17 cellular contexts compared by ENCODE assay signal in genomic region chr13:50744261-50744660, GRCh38.
DNase-seq lines count a peak whose midpoint lies in the region; ATAC-seq, FAIRE-seq and TF ChIP-seq lines count a peak whose summit lies in the region.
"Had no signal": no experiment of that assay in that cellular context is flagged by ENCODE, and none has a peak within 500 bp of the region (broad histone marks: within the 10 kb centered on the region; RNA-seq: fewer than 3 reads in every experiment).

No MANE protein-coding gene starts in this region.

- no peak for DNase-seq in kidney
- DNase-seq in memory B cell (ENCODE audit: low spot score in 2 of 2) = no peak
- no peak for DNase-seq in stimulated activated naive B cell treated with anti-CD40 and anti-IgM and Interleukin-4, amounts not matched to agents 10 μg/mL and 1 μg/mL and 100 μg/mL, for 72 hours
- DNase-seq in D721Med (ENCODE audit: insufficient read length, low spot score) = no peak
- DNase-seq in Right ventricle myocardium superior = no peak
- DNase-seq: C1 segment of cervical spinal cord; Calu3; CD4-positive, alpha-beta memory T cell; COR-L47; DMS153; DND-41; H9 had no signal

- no peak overlapping the region for H3K9ac ChIP-seq in kidney (ENCODE audit: low read length in 2 of 2)

- H3K4me3 Mint-ChIP-seq in memory B cell = no peak overlapping the region
- H3K4me3 Mint-ChIP-seq in stimulated activated naive B cell treated with anti-CD40 and anti-IgM and Interleukin-4, amounts not matched to agents 10 μg/mL and 1 μg/mL and 100 μg/mL, for 72 hours = no peak overlapping the region
- H3K4me3 Mint-ChIP-seq: CD4-positive, alpha-beta memory T cell; GM23338; H9 had no signal

- no peaks in the 10 kb centered on the region for H3K36me3 ChIP-seq in kidney (ENCODE audit: control insufficient read depth in 1 of 2, insufficient read depth in 2 of 2, low read length in 2 of 2)

- no peaks in the 10 kb centered on the region for H3K4me1 ChIP-seq in kidney (ENCODE audit: control insufficient read depth in 1 of 2, insufficient read depth in 1 of 2, low read depth in 1 of 2, low read length in 2 of 2)

- H3K27ac ChIP-seq in kidney (ENCODE audit: low read depth in 2 of 2, low read length in 2 of 2) = no peak overlapping the region

- no peaks in the 10 kb centered on the region for H3K9me3 ChIP-seq in kidney (ENCODE audit: control insufficient read depth in 1 of 2, low read length in 2 of 2)

- FAIRE-seq in kidney (lab: Jason Lieb, UNC) (peak; percentile 13), D721Med (lab: Jason Lieb, UNC) (no peak)
- FAIRE-seq: G401.6, GM12892 had no signal

- H3K27ac Mint-ChIP-seq in memory B cell = peak overlapping the region; percentile 3
- H3K27ac Mint-ChIP-seq in stimulated activated naive B cell treated with anti-CD40 and anti-IgM and Interleukin-4, amounts not matched to agents 10 μg/mL and 1 μg/mL and 100 μg/mL, for 72 hours = peak overlapping the region; percentile 28
- H3K27ac Mint-ChIP-seq: CD4-positive, alpha-beta memory T cell; GM23338; H9 had no signal

- ATAC-seq in memory B cell (ENCODE audit: low read depth) (no peak), Right ventricle myocardium superior (ENCODE audit: poor library complexity) (no peak), HG03175 (IDR thresholded peaks at IDR 0.05; ENCODE audit: unreplicated experiment) (no peak)
- ATAC-seq in stimulated activated naive B cell treated with anti-CD40 and anti-IgM and Interleukin-4, amounts not matched to agents 10 μg/mL and 1 μg/mL and 100 μg/mL, for 72 hours (replicated peaks) = no peak
- ATAC-seq: GM23338, HCT116 had no signal

- intact Hi-C loops in kidney (cut with DNase I) (no loop called here), Right ventricle myocardium superior (cut with DNase I) (no loop called here)

- peaks cover 10% of the 10 kb centered on the region for H3K4me1 Mint-ChIP-seq in memory B cell
- H3K4me1 Mint-ChIP-seq in stimulated activated naive B cell treated with anti-CD40 and anti-IgM and Interleukin-4, amounts not matched to agents 10 μg/mL and 1 μg/mL and 100 μg/mL, for 72 hours = peaks cover 5 to 26% of the 10 kb centered on the region in 2 donors
- H3K4me1 Mint-ChIP-seq: GM23338, H9 had no signal

- H3K27me3 Mint-ChIP-seq in memory B cell = no peaks in the 10 kb centered on the region
- no peaks in the 10 kb centered on the region for H3K27me3 Mint-ChIP-seq in stimulated activated naive B cell treated with anti-CD40 and anti-IgM and Interleukin-4, amounts not matched to agents 10 μg/mL and 1 μg/mL and 100 μg/mL, for 72 hours
- H3K27me3 Mint-ChIP-seq: CD4-positive, alpha-beta memory T cell had no signal

- peaks cover 2% of the 10 kb centered on the region for H3K9me3 Mint-ChIP-seq in memory B cell
- peaks cover 4 to 5% of the 10 kb centered on the region in 2 donors for H3K9me3 Mint-ChIP-seq in stimulated activated naive B cell treated with anti-CD40 and anti-IgM and Interleukin-4, amounts not matched to agents 10 μg/mL and 1 μg/mL and 100 μg/mL, for 72 hours
- H3K9me3 Mint-ChIP-seq: CD4-positive, alpha-beta memory T cell; GM23338; H9 had no signal

- H3K4me3 ChIP-seq in kidney (ENCODE audit: low read length in 2 of 2) = peak overlapping the region in 1 of 2 donors; percentile 25
- H3K4me3 ChIP-seq: GM23338 had no signal

- H3K36me3 Mint-ChIP-seq in memory B cell = peaks cover 2% of the 10 kb centered on the region
- H3K36me3 Mint-ChIP-seq in stimulated activated naive B cell treated with anti-CD40 and anti-IgM and Interleukin-4, amounts not matched to agents 10 μg/mL and 1 μg/mL and 100 μg/mL, for 72 hours = peaks cover 0 to 3% of the 10 kb centered on the region in 2 donors
- H3K36me3 Mint-ChIP-seq: CD4-positive, alpha-beta memory T cell had no signal

- TF ChIP-seq CTCF in kidney (IDR thresholded peaks at IDR 0.05; ENCODE audit: borderline replicate concordance, extremely low read depth, insufficient read depth) = no peak
- TF ChIP-seq CTCF in D721Med (IDR thresholded peaks at IDR 0.05; ENCODE audit: insufficient read depth, missing control alignments) = no peak
